In the genomic region with DNA sequence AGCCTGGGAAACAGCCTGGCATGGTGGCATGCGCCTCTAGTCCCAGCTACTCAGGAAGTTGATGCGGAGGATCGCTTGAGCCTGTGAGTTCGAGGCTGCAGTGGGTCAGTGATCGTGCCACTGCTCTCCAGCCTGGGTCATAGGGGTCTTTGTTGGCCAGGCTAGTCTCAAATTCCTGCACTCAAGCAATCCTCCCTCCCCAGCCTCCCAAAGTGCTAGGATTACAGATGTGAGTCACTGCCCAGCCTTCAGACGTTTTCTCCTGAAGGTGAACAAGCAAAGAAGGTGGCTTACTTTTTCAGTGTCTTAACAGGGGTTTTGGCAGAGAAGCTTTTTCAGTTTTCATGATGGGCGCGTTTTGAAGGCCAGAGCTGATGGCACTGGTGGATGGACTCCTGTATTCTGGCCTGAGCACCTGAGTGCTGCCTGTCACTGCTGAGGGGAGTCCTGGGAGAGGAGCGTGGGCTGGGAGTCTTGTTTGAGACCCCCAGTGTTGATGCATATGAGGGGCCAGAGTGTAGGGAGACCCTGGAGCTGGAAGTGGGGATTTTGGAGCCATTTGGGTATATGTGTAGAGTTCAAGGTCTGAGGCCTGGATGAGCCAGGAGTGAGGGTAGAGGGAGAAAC, we compare ENCODE assay signal across 1 cellular context.
TF ChIP-seq lines count a peak whose summit lies in the region.

No MANE protein-coding gene starts in this region.

TF ChIP-seq in HepG2, 621 proteins besides CTCF, POLR2A, EP300 and RAD21 (continued from another document and continues in another):
- TF ChIP-seq, protein P1, sequence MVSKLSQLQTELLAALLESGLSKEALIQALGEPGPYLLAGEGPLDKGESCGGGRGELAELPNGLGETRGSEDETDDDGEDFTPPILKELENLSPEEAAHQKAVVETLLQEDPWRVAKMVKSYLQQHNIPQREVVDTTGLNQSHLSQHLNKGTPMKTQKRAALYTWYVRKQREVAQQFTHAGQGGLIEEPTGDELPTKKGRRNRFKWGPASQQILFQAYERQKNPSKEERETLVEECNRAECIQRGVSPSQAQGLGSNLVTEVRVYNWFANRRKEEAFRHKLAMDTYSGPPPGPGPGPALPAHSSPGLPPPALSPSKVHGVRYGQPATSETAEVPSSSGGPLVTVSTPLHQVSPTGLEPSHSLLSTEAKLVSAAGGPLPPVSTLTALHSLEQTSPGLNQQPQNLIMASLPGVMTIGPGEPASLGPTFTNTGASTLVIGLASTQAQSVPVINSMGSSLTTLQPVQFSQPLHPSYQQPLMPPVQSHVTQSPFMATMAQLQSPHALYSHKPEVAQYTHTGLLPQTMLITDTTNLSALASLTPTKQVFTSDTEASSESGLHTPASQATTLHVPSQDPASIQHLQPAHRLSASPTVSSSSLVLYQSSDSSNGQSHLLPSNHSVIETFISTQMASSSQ (IDR thresholded peaks at IDR 0.05; ENCODE audit: low read depth): no peak
- TF ChIP-seq, protein P1 (CRISPR knock-in tag; IDR thresholded peaks at IDR 0.05; ENCODE audit: borderline replicate concordance): no peak
- TF ChIP-seq ZNF232 (CRISPR knock-in tag; IDR thresholded peaks at IDR 0.05; ENCODE audit: borderline replicate concordance): 0 out of 2 replicates have a peak, but pooled peaks have one; percentile 20
- no peak for TF ChIP-seq SMARCC2 (IDR thresholded peaks at IDR 0.05)
- TF ChIP-seq ZNF563 (CRISPR knock-in tag; IDR thresholded peaks at IDR 0.05): no peak
- TF ChIP-seq, protein P2, sequence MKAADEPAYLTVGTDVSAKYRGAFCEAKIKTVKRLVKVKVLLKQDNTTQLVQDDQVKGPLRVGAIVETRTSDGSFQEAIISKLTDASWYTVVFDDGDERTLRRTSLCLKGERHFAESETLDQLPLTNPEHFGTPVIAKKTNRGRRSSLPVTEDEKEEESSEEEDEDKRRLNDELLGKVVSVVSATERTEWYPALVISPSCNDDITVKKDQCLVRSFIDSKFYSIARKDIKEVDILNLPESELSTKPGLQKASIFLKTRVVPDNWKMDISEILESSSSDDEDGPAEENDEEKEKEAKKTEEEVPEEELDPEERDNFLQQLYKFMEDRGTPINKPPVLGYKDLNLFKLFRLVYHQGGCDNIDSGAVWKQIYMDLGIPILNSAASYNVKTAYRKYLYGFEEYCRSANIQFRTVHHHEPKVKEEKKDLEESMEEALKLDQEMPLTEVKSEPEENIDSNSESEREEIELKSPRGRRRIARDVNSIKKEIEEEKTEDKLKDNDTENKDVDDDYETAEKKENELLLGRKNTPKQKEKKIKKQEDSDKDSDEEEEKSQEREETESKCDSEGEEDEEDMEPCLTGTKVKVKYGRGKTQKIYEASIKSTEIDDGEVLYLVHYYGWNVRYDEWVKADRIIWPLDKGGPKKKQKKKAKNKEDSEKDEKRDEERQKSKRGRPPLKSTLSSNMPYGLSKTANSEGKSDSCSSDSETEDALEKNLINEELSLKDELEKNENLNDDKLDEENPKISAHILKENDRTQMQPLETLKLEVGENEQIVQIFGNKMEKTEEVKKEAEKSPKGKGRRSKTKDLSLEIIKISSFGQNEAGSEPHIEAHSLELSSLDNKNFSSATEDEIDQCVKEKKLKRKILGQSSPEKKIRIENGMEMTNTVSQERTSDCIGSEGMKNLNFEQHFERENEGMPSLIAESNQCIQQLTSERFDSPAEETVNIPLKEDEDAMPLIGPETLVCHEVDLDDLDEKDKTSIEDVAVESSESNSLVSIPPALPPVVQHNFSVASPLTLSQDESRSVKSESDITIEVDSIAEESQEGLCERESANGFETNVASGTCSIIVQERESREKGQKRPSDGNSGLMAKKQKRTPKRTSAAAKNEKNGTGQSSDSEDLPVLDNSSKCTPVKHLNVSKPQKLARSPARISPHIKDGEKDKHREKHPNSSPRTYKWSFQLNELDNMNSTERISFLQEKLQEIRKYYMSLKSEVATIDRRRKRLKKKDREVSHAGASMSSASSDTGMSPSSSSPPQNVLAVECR (CRISPR knock-in tag; IDR thresholded peaks at IDR 0.05; ENCODE audit: borderline replicate concordance): peak; percentile 5; the same call in 1 of the 2 replicates
- no peak for TF ChIP-seq ZNF549 (CRISPR knock-in tag; IDR thresholded peaks at IDR 0.05)
- no peak for TF ChIP-seq ZKSCAN5 (CRISPR knock-in tag; IDR thresholded peaks at IDR 0.05)
- TF ChIP-seq, protein P3, sequence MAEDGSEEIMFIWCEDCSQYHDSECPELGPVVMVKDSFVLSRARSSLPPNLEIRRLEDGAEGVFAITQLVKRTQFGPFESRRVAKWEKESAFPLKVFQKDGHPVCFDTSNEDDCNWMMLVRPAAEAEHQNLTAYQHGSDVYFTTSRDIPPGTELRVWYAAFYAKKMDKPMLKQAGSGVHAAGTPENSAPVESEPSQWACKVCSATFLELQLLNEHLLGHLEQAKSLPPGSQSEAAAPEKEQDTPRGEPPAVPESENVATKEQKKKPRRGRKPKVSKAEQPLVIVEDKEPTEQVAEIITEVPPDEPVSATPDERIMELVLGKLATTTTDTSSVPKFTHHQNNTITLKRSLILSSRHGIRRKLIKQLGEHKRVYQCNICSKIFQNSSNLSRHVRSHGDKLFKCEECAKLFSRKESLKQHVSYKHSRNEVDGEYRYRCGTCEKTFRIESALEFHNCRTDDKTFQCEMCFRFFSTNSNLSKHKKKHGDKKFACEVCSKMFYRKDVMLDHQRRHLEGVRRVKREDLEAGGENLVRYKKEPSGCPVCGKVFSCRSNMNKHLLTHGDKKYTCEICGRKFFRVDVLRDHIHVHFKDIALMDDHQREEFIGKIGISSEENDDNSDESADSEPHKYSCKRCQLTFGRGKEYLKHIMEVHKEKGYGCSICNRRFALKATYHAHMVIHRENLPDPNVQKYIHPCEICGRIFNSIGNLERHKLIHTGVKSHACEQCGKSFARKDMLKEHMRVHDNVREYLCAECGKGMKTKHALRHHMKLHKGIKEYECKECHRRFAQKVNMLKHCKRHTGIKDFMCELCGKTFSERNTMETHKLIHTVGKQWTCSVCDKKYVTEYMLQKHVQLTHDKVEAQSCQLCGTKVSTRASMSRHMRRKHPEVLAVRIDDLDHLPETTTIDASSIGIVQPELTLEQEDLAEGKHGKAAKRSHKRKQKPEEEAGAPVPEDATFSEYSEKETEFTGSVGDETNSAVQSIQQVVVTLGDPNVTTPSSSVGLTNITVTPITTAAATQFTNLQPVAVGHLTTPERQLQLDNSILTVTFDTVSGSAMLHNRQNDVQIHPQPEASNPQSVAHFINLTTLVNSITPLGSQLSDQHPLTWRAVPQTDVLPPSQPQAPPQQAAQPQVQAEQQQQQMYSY (CRISPR knock-in tag; IDR thresholded peaks at IDR 0.05): peak; percentile 90
- TF ChIP-seq RFX5 (IDR thresholded peaks at IDR 0.05; ENCODE audit: low read depth, low read length): no peak
- no peak for TF ChIP-seq ETV6 (CRISPR knock-in tag; conservative IDR thresholded peaks at IDR 0.05)
- TF ChIP-seq NCOA5 (CRISPR knock-in tag; IDR thresholded peaks at IDR 0.05): no peak
- no peak for TF ChIP-seq ZNF101 (CRISPR knock-in tag; IDR thresholded peaks at IDR 0.05; ENCODE audit: borderline replicate concordance, low read depth)
- TF ChIP-seq CHD4 (IDR thresholded peaks at IDR 0.05; ENCODE audit: borderline replicate concordance, low read length): peak; percentile 28; the same call in 1 of the 2 replicates
- TF ChIP-seq ZNF891 (CRISPR knock-in tag; IDR thresholded peaks at IDR 0.05): 0 out of 2 replicates have a peak, but pooled peaks have one; percentile 19
- TF ChIP-seq SETDB1 (CRISPR knock-in tag; IDR thresholded peaks at IDR 0.05; ENCODE audit: borderline replicate concordance): no peak
- TF ChIP-seq, protein P4, sequence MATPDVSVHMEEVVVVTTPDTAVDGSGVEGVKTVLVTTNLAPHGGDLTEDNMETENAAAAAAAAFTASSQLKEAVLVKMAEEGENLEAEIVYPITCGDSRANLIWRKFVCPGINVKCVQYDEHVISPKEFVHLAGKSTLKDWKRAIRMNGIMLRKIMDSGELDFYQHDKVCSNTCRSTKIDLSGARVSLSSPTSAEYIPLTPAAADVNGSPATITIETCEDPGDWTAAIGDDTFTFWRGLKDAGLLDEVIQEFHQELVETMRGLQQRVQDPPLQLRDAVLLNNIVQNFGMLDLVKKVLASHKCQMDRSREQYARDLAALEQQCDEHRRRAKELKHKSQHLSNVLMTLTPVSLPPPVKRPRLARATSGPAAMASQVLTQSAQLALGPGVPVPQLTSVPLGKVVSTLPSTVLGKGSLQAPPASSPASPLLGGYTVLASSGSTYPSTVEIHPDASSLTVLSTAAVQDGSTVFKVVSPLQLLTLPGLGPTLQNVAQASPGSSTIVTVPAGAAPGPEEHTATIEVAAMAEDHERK (CRISPR knock-in tag; IDR thresholded peaks at IDR 0.05; ENCODE audit: low read depth): no peak
- TF ChIP-seq SKI (IDR thresholded peaks at IDR 0.05; ENCODE audit: partially characterized antibody): peak; percentile 38
- TF ChIP-seq ZNF83 (CRISPR knock-in tag; IDR thresholded peaks at IDR 0.05; ENCODE audit: borderline replicate concordance): no peak
- no peak for TF ChIP-seq ZNF136 (CRISPR knock-in tag; IDR thresholded peaks at IDR 0.05; ENCODE audit: low read depth)
- no peak for TF ChIP-seq DNMT3B (CRISPR knock-in tag; conservative IDR thresholded peaks at IDR 0.05)
- TF ChIP-seq FOXA3 (CRISPR knock-in tag; IDR thresholded peaks at IDR 0.05): no peak
- no peak for TF ChIP-seq SIN3B (IDR thresholded peaks at IDR 0.05; ENCODE audit: low read length)
- no peak for TF ChIP-seq NRL (CRISPR knock-in tag; IDR thresholded peaks at IDR 0.05; ENCODE audit: borderline replicate concordance)
- TF ChIP-seq, protein P5, sequence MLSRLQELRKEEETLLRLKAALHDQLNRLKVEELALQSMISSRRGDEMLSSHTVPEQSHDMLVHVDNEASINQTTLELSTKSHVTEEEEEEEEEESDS (CRISPR knock-in tag; IDR thresholded peaks at IDR 0.05; ENCODE audit: borderline replicate concordance): no peak
- TF ChIP-seq NR2F2 (IDR thresholded peaks at IDR 0.05; ENCODE audit: borderline replicate concordance, low read depth): no peak
- no peak for TF ChIP-seq PCBP2 (optimal IDR thresholded peaks at IDR 0.05; ENCODE audit: low read depth, low read length, poor library complexity, severe bottlenecking)
- TF ChIP-seq, protein P6, sequence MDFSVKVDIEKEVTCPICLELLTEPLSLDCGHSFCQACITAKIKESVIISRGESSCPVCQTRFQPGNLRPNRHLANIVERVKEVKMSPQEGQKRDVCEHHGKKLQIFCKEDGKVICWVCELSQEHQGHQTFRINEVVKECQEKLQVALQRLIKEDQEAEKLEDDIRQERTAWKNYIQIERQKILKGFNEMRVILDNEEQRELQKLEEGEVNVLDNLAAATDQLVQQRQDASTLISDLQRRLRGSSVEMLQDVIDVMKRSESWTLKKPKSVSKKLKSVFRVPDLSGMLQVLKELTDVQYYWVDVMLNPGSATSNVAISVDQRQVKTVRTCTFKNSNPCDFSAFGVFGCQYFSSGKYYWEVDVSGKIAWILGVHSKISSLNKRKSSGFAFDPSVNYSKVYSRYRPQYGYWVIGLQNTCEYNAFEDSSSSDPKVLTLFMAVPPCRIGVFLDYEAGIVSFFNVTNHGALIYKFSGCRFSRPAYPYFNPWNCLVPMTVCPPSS (IDR thresholded peaks at IDR 0.05): no peak
- TF ChIP-seq, protein P7, sequence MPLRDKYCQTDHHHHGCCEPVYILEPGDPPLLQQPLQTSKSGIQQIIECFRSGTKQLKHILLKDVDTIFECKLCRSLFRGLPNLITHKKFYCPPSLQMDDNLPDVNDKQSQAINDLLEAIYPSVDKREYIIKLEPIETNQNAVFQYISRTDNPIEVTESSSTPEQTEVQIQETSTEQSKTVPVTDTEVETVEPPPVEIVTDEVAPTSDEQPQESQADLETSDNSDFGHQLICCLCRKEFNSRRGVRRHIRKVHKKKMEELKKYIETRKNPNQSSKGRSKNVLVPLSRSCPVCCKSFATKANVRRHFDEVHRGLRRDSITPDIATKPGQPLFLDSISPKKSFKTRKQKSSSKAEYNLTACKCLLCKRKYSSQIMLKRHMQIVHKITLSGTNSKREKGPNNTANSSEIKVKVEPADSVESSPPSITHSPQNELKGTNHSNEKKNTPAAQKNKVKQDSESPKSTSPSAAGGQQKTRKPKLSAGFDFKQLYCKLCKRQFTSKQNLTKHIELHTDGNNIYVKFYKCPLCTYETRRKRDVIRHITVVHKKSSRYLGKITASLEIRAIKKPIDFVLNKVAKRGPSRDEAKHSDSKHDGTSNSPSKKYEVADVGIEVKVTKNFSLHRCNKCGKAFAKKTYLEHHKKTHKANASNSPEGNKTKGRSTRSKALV (CRISPR knock-in tag; IDR thresholded peaks at IDR 0.05): no peak
- TF ChIP-seq HOXA3 (CRISPR knock-in tag; IDR thresholded peaks at IDR 0.05): no peak
- no peak for TF ChIP-seq ZFY (CRISPR knock-in tag; IDR thresholded peaks at IDR 0.05)
- peak; percentile 81 for TF ChIP-seq ZBTB7B (CRISPR knock-in tag; IDR thresholded peaks at IDR 0.05)
- 0 out of 2 replicates have a peak, but pooled peaks have one; percentile 40 for TF ChIP-seq TBX2 (CRISPR knock-in tag; IDR thresholded peaks at IDR 0.05; ENCODE audit: borderline replicate concordance)
- no peak for TF ChIP-seq U2AF2 (IDR thresholded peaks at IDR 0.05; ENCODE audit: low read depth, low read length)
- TF ChIP-seq MTA3 (CRISPR knock-in tag; IDR thresholded peaks at IDR 0.05): no peak
- no peak for TF ChIP-seq RARG (CRISPR knock-in tag; IDR thresholded peaks at IDR 0.05; ENCODE audit: low read depth)
- TF ChIP-seq, protein P8, sequence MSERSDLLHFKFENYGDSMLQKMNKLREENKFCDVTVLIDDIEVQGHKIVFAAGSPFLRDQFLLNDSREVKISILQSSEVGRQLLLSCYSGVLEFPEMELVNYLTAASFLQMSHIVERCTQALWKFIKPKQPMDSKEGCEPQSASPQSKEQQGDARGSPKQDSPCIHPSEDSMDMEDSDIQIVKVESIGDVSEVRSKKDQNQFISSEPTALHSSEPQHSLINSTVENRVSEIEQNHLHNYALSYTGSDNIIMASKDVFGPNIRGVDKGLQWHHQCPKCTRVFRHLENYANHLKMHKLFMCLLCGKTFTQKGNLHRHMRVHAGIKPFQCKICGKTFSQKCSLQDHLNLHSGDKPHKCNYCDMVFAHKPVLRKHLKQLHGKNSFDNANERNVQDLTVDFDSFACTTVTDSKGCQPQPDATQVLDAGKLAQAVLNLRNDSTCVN (CRISPR knock-in tag; IDR thresholded peaks at IDR 0.05; ENCODE audit: borderline replicate concordance): no peak
- no peak for TF ChIP-seq PAX8 (CRISPR knock-in tag; IDR thresholded peaks at IDR 0.05; ENCODE audit: borderline replicate concordance)
- TF ChIP-seq REXO4 (CRISPR knock-in tag; IDR thresholded peaks at IDR 0.05; ENCODE audit: borderline replicate concordance): no peak
- peak; percentile 27; the same call in 1 of the 2 replicates for TF ChIP-seq FOSL2 (CRISPR knock-in tag; IDR thresholded peaks at IDR 0.05)
- no peak for TF ChIP-seq ZNF446 (CRISPR knock-in tag; IDR thresholded peaks at IDR 0.05)
- TF ChIP-seq ZNF629 (CRISPR knock-in tag; conservative IDR thresholded peaks at IDR 0.05): no peak
- no peak for TF ChIP-seq TOPORS (CRISPR knock-in tag; IDR thresholded peaks at IDR 0.05)
- TF ChIP-seq SCMH1 (CRISPR knock-in tag; IDR thresholded peaks at IDR 0.05; ENCODE audit: borderline replicate concordance): no peak
- no peak for TF ChIP-seq POGZ (CRISPR knock-in tag; IDR thresholded peaks at IDR 0.05)
